In the genomic region with DNA sequence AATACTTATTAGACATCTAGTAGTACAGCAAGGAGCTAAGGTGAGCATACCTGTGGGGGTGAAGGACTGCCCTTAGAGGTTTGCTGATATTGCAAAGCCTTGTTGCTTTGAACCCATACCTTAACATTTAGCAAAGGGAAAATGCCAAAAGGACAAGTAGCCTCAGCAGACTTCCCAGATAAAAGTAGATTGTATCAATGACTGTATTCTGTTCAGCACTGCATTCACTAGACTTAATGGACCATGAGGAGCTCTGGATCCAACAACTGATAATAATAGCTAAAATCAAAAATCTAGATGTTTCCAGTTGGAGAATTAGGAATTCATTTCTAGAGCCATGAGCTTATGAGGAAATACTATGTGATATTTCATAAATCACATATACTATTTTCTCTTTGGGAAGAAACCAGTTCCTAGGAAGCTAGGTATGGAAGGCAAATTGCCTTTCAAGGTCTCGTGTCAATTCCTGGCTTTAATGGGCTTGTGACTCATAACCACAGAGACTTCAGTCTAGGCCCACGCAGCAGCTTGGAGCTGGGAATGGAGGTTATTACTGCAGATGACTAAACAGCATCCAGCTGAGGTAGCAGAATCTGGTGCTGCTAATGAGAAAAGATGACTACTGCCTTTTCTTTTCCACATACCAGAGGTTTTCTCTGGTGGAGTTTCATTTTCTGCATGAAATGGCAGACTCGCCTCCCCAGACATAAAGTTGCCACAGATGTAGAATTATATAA, we compare ENCODE assay signal across 9 cellular contexts.
DNase-seq lines count a peak whose midpoint lies in the region; ATAC-seq, FAIRE-seq and TF ChIP-seq lines count a peak whose summit lies in the region.
"Had no signal": no experiment of that assay in that cellular context is flagged by ENCODE, and none has a peak within 500 bp of the region (broad histone marks: within the 10 kb centered on the region; RNA-seq: fewer than 3 reads in every experiment).

No MANE protein-coding gene starts in this region.

- H3K9me3 ChIP-seq in HEK293 (ENCODE audit: control insufficient read depth, insufficient read depth, low read depth, low read length) (no peaks in the 10 kb centered on the region), kidney (ENCODE audit: control insufficient read depth in 1 of 2, low read length in 2 of 2) (peaks cover 0 to 10% of the 10 kb centered on the region in 2 donors), spleen (peaks cover 0 to 29% (median 21%) of the 10 kb centered on the region in 8 donors), tibial artery (peaks cover 0 to 15% (median 0%) of the 10 kb centered on the region in 3 donors)

- TF ChIP-seq POLR2A in spleen (IDR thresholded peaks at IDR 0.05): no peak

- no peaks in the 10 kb centered on the region; the same call in 1 of the 2 replicates for H3K4me1 ChIP-seq in HEK293 (ENCODE audit: control insufficient read depth, insufficient read depth, low read length)
- H3K4me1 ChIP-seq in kidney (ENCODE audit: control insufficient read depth in 1 of 2, insufficient read depth in 1 of 2, low read depth in 1 of 2, low read length in 2 of 2): peaks cover 6 to 7% of the 10 kb centered on the region in 2 donors
- no peaks in the 10 kb centered on the region for H3K4me1 ChIP-seq in spleen
- no peaks in the 10 kb centered on the region for H3K4me1 ChIP-seq in tibial artery

- no peak for FAIRE-seq in kidney (lab: Jason Lieb, UNC)

- POLR2A ChIA-PET in HEK293 (lab: Yijun Ruan, JAX): no interaction called here

- ATAC-seq in GM18511 (IDR thresholded peaks at IDR 0.05; ENCODE audit: unreplicated experiment): no peak

- peak; percentile 98 for DNase-seq in AG09309 (ENCODE audit: low read depth)
- peak; percentile 99 for DNase-seq in amniotic epithelial cell (ENCODE audit: low read depth)
- no peak for DNase-seq in kidney
- no peak for DNase-seq in spleen
- no peak for DNase-seq in tibial artery
- DNase-seq in DMS153 treated with DMSO at 0.1 percent for 48 hours (lab: John Stamatoyannopoulos, UW; ENCODE audit: unreplicated experiment): no peak
- DNase-seq: NCI-H1417 had no signal

- intact Hi-C loops in kidney (cut with DNase I) (no loop called here), spleen (cut with DNase I; ENCODE audit: low total_unique reads) (no loop called here), tibial artery (cut with DNase I; ENCODE audit: low total_unique reads) (no loop called here)

- H3K4me3 ChIP-seq in AG09309 (ENCODE audit: control insufficient read depth, low read depth, low read length) (no peak overlapping the region), HEK293 (ENCODE audit: low read depth, low read length) (no peak overlapping the region), kidney (ENCODE audit: low read length in 2 of 2) (no peak overlapping the region), spleen (no peak overlapping the region), tibial artery (no peak overlapping the region)

- H3K27me3 ChIP-seq in spleen (replicated peaks in 1 of 7): peaks cover 0 to 5% (median 0%) of the 10 kb centered on the region in 7 donors
- no peaks in the 10 kb centered on the region for H3K27me3 ChIP-seq in tibial artery

- H3K27ac ChIP-seq in HEK293 (ENCODE audit: extremely low read depth, low read depth, low read length) (no peak overlapping the region), kidney (ENCODE audit: low read depth in 2 of 2, low read length in 2 of 2) (peak overlapping the region; percentile 27 to 68), spleen (no peak overlapping the region), tibial artery (no peak overlapping the region)

- H3K9ac ChIP-seq in kidney (ENCODE audit: low read length in 2 of 2): no peak overlapping the region

- TF ChIP-seq CTCF in AG09309 (IDR thresholded peaks at IDR 0.05; ENCODE audit: control insufficient read depth, insufficient read depth, low read depth, low read length, missing control alignments): no peak
- no peak for TF ChIP-seq CTCF in HEK293 (tag by site-specific recombination; IDR thresholded peaks at IDR 0.05)
- no peak for TF ChIP-seq CTCF in kidney (IDR thresholded peaks at IDR 0.05; ENCODE audit: borderline replicate concordance, extremely low read depth, insufficient read depth)
- no peak for TF ChIP-seq CTCF in spleen (IDR thresholded peaks at IDR 0.05 in 8 of 11, conservative IDR thresholded peaks at IDR 0.05 in 3 of 11)
- TF ChIP-seq CTCF in tibial artery (IDR thresholded peaks at IDR 0.05): no peak

- H3K36me3 ChIP-seq in HEK293 (ENCODE audit: control insufficient read depth in 2 of 2, insufficient read depth in 1 of 2, low read length in 2 of 2) (no peaks in the 10 kb centered on the region), kidney (ENCODE audit: control insufficient read depth in 1 of 2, insufficient read depth in 2 of 2, low read length in 2 of 2) (no peaks in the 10 kb centered on the region), spleen (no peaks in the 10 kb centered on the region), tibial artery (no peaks in the 10 kb centered on the region)

- CTCF ChIA-PET in HEK293 (lab: Yijun Ruan, JAX): interaction anchor here (1.0 to 2.2 kb wide), 5 partner anchors 14 to 269 kb away, joined by 4 to 11 read pairs (median 5); no protein-coding TSS in a partner anchor

- WGBS in spleen, 5 donors: 74 to 95% (median 79%) methylated on average over 3 of the region's 3 CpGs

TF ChIP-seq in HEK293, 187 proteins besides CTCF, POLR2A, EP300 and RAD21:
- TF ChIP-seq, protein P1, sequence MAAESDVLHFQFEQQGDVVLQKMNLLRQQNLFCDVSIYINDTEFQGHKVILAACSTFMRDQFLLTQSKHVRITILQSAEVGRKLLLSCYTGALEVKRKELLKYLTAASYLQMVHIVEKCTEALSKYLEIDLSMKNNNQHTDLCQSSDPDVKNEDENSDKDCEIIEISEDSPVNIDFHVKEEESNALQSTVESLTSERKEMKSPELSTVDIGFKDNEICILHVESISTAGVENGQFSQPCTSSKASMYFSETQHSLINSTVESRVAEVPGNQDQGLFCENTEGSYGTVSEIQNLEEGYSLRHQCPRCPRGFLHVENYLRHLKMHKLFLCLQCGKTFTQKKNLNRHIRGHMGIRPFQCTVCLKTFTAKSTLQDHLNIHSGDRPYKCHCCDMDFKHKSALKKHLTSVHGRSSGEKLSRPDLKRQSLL (tag by site-specific recombination; IDR thresholded peaks at IDR 0.05): no peak
- TF ChIP-seq PRDM1 (tag by site-specific recombination; IDR thresholded peaks at IDR 0.05) (peak; percentile 53; the same call in 1 of the 2 replicates), ZNF629 (tag by site-specific recombination; IDR thresholded peaks at IDR 0.05) (0 out of 2 replicates have a peak, but pooled peaks have one; percentile 20), SETDB1 (IDR thresholded peaks at IDR 0.05; ENCODE audit: insufficient read length, low read length) (peak; percentile 33), ZNF624 (tag by site-specific recombination; IDR thresholded peaks at IDR 0.05) (no peak), FEZF1 (tag by site-specific recombination; IDR thresholded peaks at IDR 0.05) (no peak), ZFHX2 (tag by site-specific recombination; conservative IDR thresholded peaks at IDR 0.05) (peak; percentile 41; the same call in 1 of the 2 replicates), ZNF747 (tag by site-specific recombination; IDR thresholded peaks at IDR 0.05) (no peak), OSR2 (tag by site-specific recombination; IDR thresholded peaks at IDR 0.05) (0 out of 2 replicates have a peak, but pooled peaks have one; percentile 32), ZNF211 (tag by site-specific recombination; IDR thresholded peaks at IDR 0.05; ENCODE audit: low read depth) (no peak)
- TF ChIP-seq, protein P2, sequence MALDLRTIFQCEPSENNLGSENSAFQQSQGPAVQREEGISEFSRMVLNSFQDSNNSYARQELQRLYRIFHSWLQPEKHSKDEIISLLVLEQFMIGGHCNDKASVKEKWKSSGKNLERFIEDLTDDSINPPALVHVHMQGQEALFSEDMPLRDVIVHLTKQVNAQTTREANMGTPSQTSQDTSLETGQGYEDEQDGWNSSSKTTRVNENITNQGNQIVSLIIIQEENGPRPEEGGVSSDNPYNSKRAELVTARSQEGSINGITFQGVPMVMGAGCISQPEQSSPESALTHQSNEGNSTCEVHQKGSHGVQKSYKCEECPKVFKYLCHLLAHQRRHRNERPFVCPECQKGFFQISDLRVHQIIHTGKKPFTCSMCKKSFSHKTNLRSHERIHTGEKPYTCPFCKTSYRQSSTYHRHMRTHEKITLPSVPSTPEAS (tag by site-specific recombination; IDR thresholded peaks at IDR 0.05): no peak

Comparison
In these comparisons a context has a peak if more than half of its experiments do, and no peak if none do; other contexts are left out.
1. DNase-seq: peak in AG09309 (single experiment) and amniotic epithelial cell (single experiment); none in kidney (single experiment), spleen (single experiment), tibial artery (0 of 2) and DMS153 treated with DMSO at 0.1 percent for 48 hours (single experiment).
2. H3K27ac ChIP-seq: peak in kidney (2 of 2); none in HEK293 (single experiment), spleen (0 of 8) and tibial artery (0 of 2).